ENCODE assay signal across 14 cellular contexts in genomic region chr2:105379741-105380186, GRCh38. TPM values are rescaled to one million over a fixed set of nuclear protein-coding genes. Genes with fewer than 3 reads are reported as not detected.
A peak's percentile ranks its signal among the peaks of the same experiment; 100 is the strongest.
DNase-seq lines count a peak whose midpoint lies in the region; ATAC-seq, FAIRE-seq and TF ChIP-seq lines count a peak whose summit lies in the region.
"Had no signal": no experiment of that assay in that cellular context is flagged by ENCODE, and none has a peak within 500 bp of the region (broad histone marks: within the 10 kb centered on the region; RNA-seq: fewer than 3 reads in every experiment).

No MANE protein-coding gene starts in this region.

- no peak overlapping the region for H2AFZ ChIP-seq in osteoblast (ENCODE audit: low read length)

- ATAC-seq in GM19023 (IDR thresholded peaks at IDR 0.05; ENCODE audit: unreplicated experiment) = no peak
- no peak for ATAC-seq in HG02938 (IDR thresholded peaks at IDR 0.05; ENCODE audit: unreplicated experiment)
- ATAC-seq: activated T-helper 17 cell treated with anti-CD3 and anti-CD28 coated beads, Interleukin-2, amount 50 U/mL, for 72 hours; right lobe of liver had no signal

- H3K36me3 ChIP-seq in right atrium auricular region (peaks cover 28% of the 10 kb centered on the region), bronchial epithelial cell (ENCODE audit: control insufficient read depth, insufficient read depth, low read length) (peaks cover 16% of the 10 kb centered on the region), osteoblast (ENCODE audit: insufficient read depth, low read length) (peaks cover 98% of the 10 kb centered on the region)

- H3K9me3 ChIP-seq in right atrium auricular region (no peaks in the 10 kb centered on the region), osteoblast (ENCODE audit: low read depth, low read length) (no peaks in the 10 kb centered on the region)
- H3K9me3 ChIP-seq: right lobe of liver had no signal

- peaks cover 95% of the 10 kb centered on the region for H3K79me2 ChIP-seq in osteoblast (ENCODE audit: insufficient read depth, low read length)

- no peak overlapping the region for H3K4me2 ChIP-seq in osteoblast (ENCODE audit: insufficient read depth, low read length)

- intact Hi-C loops in cardiac septum (cut with DNase I) = no loop called here

- H3K27me3 ChIP-seq in right atrium auricular region = no peaks in the 10 kb centered on the region
- no peaks in the 10 kb centered on the region for H3K27me3 ChIP-seq in bronchial epithelial cell (ENCODE audit: control insufficient read depth, insufficient read depth, low read length)
- H3K27me3 ChIP-seq in osteoblast (ENCODE audit: insufficient read depth, low read length) = no peaks in the 10 kb centered on the region
- H3K27me3 ChIP-seq: right lobe of liver had no signal

- TF ChIP-seq CTCF in right atrium auricular region (IDR thresholded peaks at IDR 0.05) (no peak), bronchial epithelial cell (IDR thresholded peaks at IDR 0.05; ENCODE audit: insufficient read depth, low read length, severe bottlenecking) (no peak), osteoblast (IDR thresholded peaks at IDR 0.05; ENCODE audit: extremely low read depth, low read depth, low read length) (no peak), GM13976 (IDR thresholded peaks at IDR 0.05; ENCODE audit: borderline replicate concordance, control extremely low read depth, extremely low read depth, insufficient read depth, missing control alignments) (no peak)

- H4K20me1 ChIP-seq in osteoblast (ENCODE audit: insufficient read depth, low read length) = peaks cover 78% of the 10 kb centered on the region

- in situ Hi-C loops in GM13976 (cut with MboI; ENCODE audit: low sequenced_read_pairs, unreplicated experiment) = loop anchor here (10.0 to 25.0 kb wide), 2 partner anchors 125 to 333 kb away; no protein-coding TSS in a partner anchor

- peak; percentile 43 for DNase-seq in right atrium auricular region (ENCODE audit: low spot score)
- no peak for DNase-seq in cardiac septum (ENCODE audit: low spot score)
- DNase-seq in bronchial epithelial cell (ENCODE audit: low read depth) = peak; percentile 55
- DNase-seq in osteoblast (ENCODE audit: insufficient read length, low spot score, missing footprints) = no peak
- no peak for DNase-seq in LoVo (ENCODE audit: low spot score)
- no peak for DNase-seq in GM13976 (ENCODE audit: low spot score)
- DNase-seq: activated CD4-positive, alpha-beta T cell treated with anti-CD3 and anti-CD28 coated beads for 1 hour; hypothalamus; midbrain; right lobe of liver had no signal

- FAIRE-seq in bronchial epithelial cell (lab: Jason Lieb, UNC) = no peak
- FAIRE-seq: HTR-8/SVneo had no signal

- H3K4me3 ChIP-seq in right atrium auricular region (no peak overlapping the region), bronchial epithelial cell (ENCODE audit: low read depth, low read length) (no peak overlapping the region), osteoblast (ENCODE audit: insufficient read depth, low read length) (no peak overlapping the region)
- H3K4me3 ChIP-seq: right lobe of liver had no signal

- peaks cover 0 to 85% of the 10 kb centered on the region in 2 donors for H3K4me1 ChIP-seq in right atrium auricular region
- peaks cover 97% of the 10 kb centered on the region for H3K4me1 ChIP-seq in osteoblast (ENCODE audit: insufficient read depth, low read length)
- H3K4me1 ChIP-seq: right lobe of liver had no signal

- H3K27ac ChIP-seq in right atrium auricular region = peak overlapping the region; percentile 63 to 65
- peak overlapping the region; percentile 90 for H3K27ac ChIP-seq in osteoblast (ENCODE audit: low read depth, low read length)
- H3K27ac ChIP-seq: right lobe of liver had no signal

RNA-seq across cellular contexts. Expression of gene FHL2, which starts 19.1 kb away (rescaled TPM):
- total RNA-seq in right atrium auricular region = 100 to 1,000 TPM; 141 to 356 TPM
- total RNA-seq in cardiac septum = 467 TPM
- total RNA-seq in bronchial epithelial cell = 67.2 and 76.9 TPM in 2 replicates
- total RNA-seq in osteoblast = 566 and 568 TPM in 2 replicates

RNA-seq across cellular contexts. Expression of gene C2orf49, which starts 42.4 kb away (rescaled TPM):
- total RNA-seq in right atrium auricular region (10 to 100 TPM; 15.5 to 18.0 TPM), cardiac septum (20.2 TPM), bronchial epithelial cell (25.6 and 28.2 TPM in 2 replicates), osteoblast (18.0 and 18.1 TPM in 2 replicates)

RNA-seq across cellular contexts. Expression of gene TGFBRAP1, which starts 50.2 kb away (rescaled TPM):
- 10 to 100 TPM; 13.3 to 15.8 TPM for total RNA-seq in right atrium auricular region
- 9.8 TPM for total RNA-seq in cardiac septum
- total RNA-seq in bronchial epithelial cell = 10.8 and 13.7 TPM in 2 replicates
- total RNA-seq in osteoblast = 32.6 and 32.7 TPM in 2 replicates

Comparison
In these comparisons a context has a peak if more than half of its experiments do, and no peak if none do; other contexts are left out.
1. DNase-seq: peak in right atrium auricular region (single experiment) and bronchial epithelial cell (single experiment); none in cardiac septum (single experiment), osteoblast (single experiment), LoVo (single experiment) and GM13976 (single experiment).